Comparison of ENCODE assay signal across 8 cellular contexts in the genomic region with DNA sequence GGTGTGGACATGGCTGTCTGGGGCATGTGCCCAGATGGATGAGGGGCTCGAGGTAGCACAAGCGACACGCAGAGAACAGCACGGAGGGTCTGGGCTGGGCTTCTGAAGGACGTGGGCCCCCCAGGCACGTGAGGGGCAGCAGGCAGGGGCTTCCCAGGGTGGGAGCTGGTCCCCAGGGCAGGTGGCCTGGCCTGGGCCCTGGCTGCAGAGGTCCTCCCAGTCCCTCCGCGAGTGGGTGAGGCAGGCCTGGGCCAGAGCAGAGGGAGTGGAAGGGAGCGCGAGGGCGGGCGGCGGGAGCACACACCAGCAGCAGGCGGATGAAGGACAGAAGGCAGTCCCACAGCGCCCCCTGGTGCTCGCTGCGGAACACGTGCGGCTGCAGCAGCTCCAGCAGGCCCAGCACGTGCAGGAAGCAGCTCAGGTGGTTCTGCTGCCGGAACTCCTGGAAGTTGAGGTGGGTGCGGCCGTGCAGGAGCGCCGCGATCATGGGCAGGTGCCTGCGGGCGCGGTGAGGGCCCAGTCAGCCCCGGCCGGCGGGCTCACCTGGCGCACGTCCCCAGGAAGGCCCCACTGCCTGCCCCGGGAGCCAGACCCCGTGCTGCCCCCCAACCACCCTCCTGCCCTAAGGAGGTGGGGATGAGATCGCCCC. TPM values are rescaled to one million over a fixed set of nuclear protein-coding genes. Genes with fewer than 3 reads are reported as not detected.
DNase-seq lines count a peak whose midpoint lies in the region; ATAC-seq lines count a peak whose summit lies in the region.

No MANE protein-coding gene starts in this region.

- no peak overlapping the region for H3K18ac ChIP-seq in mesenchymal stem cell (ENCODE audit: low read depth in 1 of 2, low read length in 2 of 2)

- no peaks in the 10 kb centered on the region for H3K27me3 ChIP-seq in mesenchymal stem cell (ENCODE audit: control insufficient read depth in 1 of 2, insufficient read depth in 1 of 2, low read length in 2 of 2)

- H2BK12ac ChIP-seq in mesenchymal stem cell (ENCODE audit: low read length in 2 of 2), result no peak overlapping the region

- H3K27ac ChIP-seq in mesenchymal stem cell (ENCODE audit: low read length, poor library complexity, severe bottlenecking), result no peak overlapping the region

- no peak overlapping the region for H3K23ac ChIP-seq in mesenchymal stem cell (ENCODE audit: low read length in 2 of 2)

- H3K4me3 Mint-ChIP-seq in effector memory CD8-positive, alpha-beta T cell, result no peak overlapping the region

- no peaks in the 10 kb centered on the region for H3K9me3 Mint-ChIP-seq in effector memory CD8-positive, alpha-beta T cell

- no peak overlapping the region for H4K91ac ChIP-seq in mesenchymal stem cell (ENCODE audit: low read length)

- 38% methylated on average over 37 of the region's 37 CpGs for WGBS in mesenchymal stem cell

- no peak overlapping the region for H2AK5ac ChIP-seq in mesenchymal stem cell (ENCODE audit: low read length, severe bottlenecking)

- H3K27ac Mint-ChIP-seq in effector memory CD8-positive, alpha-beta T cell, result no peak overlapping the region

- H3K9me3 ChIP-seq in mesenchymal stem cell (ENCODE audit: control insufficient read depth, low read length), result no peaks in the 10 kb centered on the region

- no peak overlapping the region for H2BK15ac ChIP-seq in mesenchymal stem cell (ENCODE audit: low read depth, poor library complexity, severe bottlenecking)

- no peak overlapping the region for H3K4me3 ChIP-seq in mesenchymal stem cell (ENCODE audit: insufficient read depth in 1 of 2, low read depth in 1 of 2, low read length in 2 of 2)

- no peak overlapping the region for H4K8ac ChIP-seq in mesenchymal stem cell (ENCODE audit: low read length)

- peaks cover 34 to 99% of the 10 kb centered on the region in 2 experiments for H3K36me3 ChIP-seq in mesenchymal stem cell (ENCODE audit: control insufficient read depth in 1 of 2, insufficient read depth in 2 of 2, low read depth in 1 of 2, low read length in 2 of 2)

- peaks cover 6% of the 10 kb centered on the region in 2 donors for H3K4me1 Mint-ChIP-seq in effector memory CD8-positive, alpha-beta T cell (ENCODE audit: low read depth in 2 of 2)

- H2BK120ac ChIP-seq in mesenchymal stem cell (ENCODE audit: low read depth, low read length), result no peak overlapping the region

- no peak overlapping the region for H3K4ac ChIP-seq in mesenchymal stem cell (ENCODE audit: low read depth in 1 of 2, low read length in 2 of 2)

- peaks cover 3% of the 10 kb centered on the region for H3K4me1 ChIP-seq in mesenchymal stem cell (ENCODE audit: control insufficient read depth, insufficient read depth, low read depth, low read length)

- H2BK5ac ChIP-seq in mesenchymal stem cell (ENCODE audit: low read depth, low read length, poor library complexity, severe bottlenecking), result no peak overlapping the region

- H3K79me1 ChIP-seq in mesenchymal stem cell (replicated peaks; ENCODE audit: low read length, poor library complexity, severe bottlenecking), result no peaks in the 10 kb centered on the region

- no peak overlapping the region for H3K14ac ChIP-seq in mesenchymal stem cell (ENCODE audit: low read length in 2 of 2)

- ATAC-seq in effector memory CD8-positive, alpha-beta T cell (replicated peaks), result peak; percentile 93
- no peak for ATAC-seq in GM21367 (IDR thresholded peaks at IDR 0.05; ENCODE audit: unreplicated experiment)

- no peak overlapping the region for H3K4me2 ChIP-seq in mesenchymal stem cell (ENCODE audit: low read length, poor library complexity, severe bottlenecking)

- DNase-seq in EH (ENCODE audit: low read depth), result peak; percentile 83
- peak; percentile 99 for DNase-seq in HuH-7.5 (ENCODE audit: low spot score)
- peak; percentile 62 for DNase-seq in NOMO-1 treated with dmso at 0.1 percent for 144 hours (lab: John Stamatoyannopoulos, UW; ENCODE audit: unreplicated experiment)
- peak; percentile 60 to 79 (median 78) for DNase-seq in activated CD8-positive, alpha-beta memory T cell treated with anti-CD3 and anti-CD28 coated beads for 48 hours (ENCODE audit: low read depth in 2 of 3, low spot score in 2 of 3)
- peak; percentile 81 to 82 (median 82) for DNase-seq in effector memory CD8-positive, alpha-beta T cell
- peak; percentile 77 for DNase-seq in mesenchymal stem cell
- peak; percentile 54 to 56 for DNase-seq in stimulated activated CD8-positive, alpha-beta memory T cell treated with anti-CD3 and anti-CD28 coated beads, Interleukin-15, amount 100 ng/mL, for 4 hours (ENCODE audit: low read depth in 2 of 2)

- peaks cover 10% of the 10 kb centered on the region for H3K36me3 Mint-ChIP-seq in effector memory CD8-positive, alpha-beta T cell (ENCODE audit: insufficient read depth)

- no peaks in the 10 kb centered on the region for H3K27me3 Mint-ChIP-seq in effector memory CD8-positive, alpha-beta T cell

- H3K9ac ChIP-seq in mesenchymal stem cell (ENCODE audit: low read length), result no peak overlapping the region

- H2AFZ ChIP-seq in mesenchymal stem cell (ENCODE audit: low read depth, low read length), result no peak overlapping the region

RNA-seq across cellular contexts. Expression of a gene that starts 14.7 kb away (rescaled TPM):
- polyA plus RNA-seq in mesenchymal stem cell (2013, experiment 1 of 2), result 31.0 TPM
- 31.5 TPM for polyA plus RNA-seq in mesenchymal stem cell (2013, experiment 2 of 2)

RNA-seq across cellular contexts. Expression of a gene that starts 30.2 kb away (rescaled TPM):
- polyA plus RNA-seq in mesenchymal stem cell (2013, experiment 1 of 2), result 23.4 TPM
- 22.7 TPM for polyA plus RNA-seq in mesenchymal stem cell (2013, experiment 2 of 2)

RNA-seq across cellular contexts. Expression of a gene that starts 56.5 kb away (rescaled TPM):
- polyA plus RNA-seq in mesenchymal stem cell (2013, experiment 1 of 2), result 12.8 TPM
- polyA plus RNA-seq in mesenchymal stem cell (2013, experiment 2 of 2), result 12.8 TPM
